ENCODE assay signal across 9 cellular contexts in genomic region chr9:1869843-1870242, GRCh38.
A peak's percentile ranks its signal among the peaks of the same experiment; 100 is the strongest.
DNase-seq lines count a peak whose midpoint lies in the region; ATAC-seq, FAIRE-seq and TF ChIP-seq lines count a peak whose summit lies in the region.
"Had no signal": no experiment of that assay in that cellular context is flagged by ENCODE, and none has a peak within 500 bp of the region (broad histone marks: within the 10 kb centered on the region; RNA-seq: fewer than 3 reads in every experiment).

No MANE protein-coding gene starts in this region.

- no peak overlapping the region for H3K27ac Mint-ChIP-seq in stimulated activated effector memory CD8-positive, alpha-beta T cell treated with anti-CD3 and anti-CD28 coated beads, Interleukin-12 subunit alpha, Interleukin-12 subunit beta, amount 100 ng/mL, for 72 hours
- H3K27ac Mint-ChIP-seq: activated naive CD8-positive, alpha-beta T cell had no signal

- no peak overlapping the region for H3K4me3 ChIP-seq in fibroblast of mammary gland (ENCODE audit: control insufficient read depth, low read depth, low read length)

- DNase-seq in NCI-H1436 (lab: John Stamatoyannopoulos, UW) (peak; percentile 12), NCI-H1436 treated with DMSO at 0.1 percent for 48 hours (lab: John Stamatoyannopoulos, UW) (no peak), GM19239 (ENCODE audit: insufficient read length, low spot score) (no peak), OCI-M1 (lab: John Stamatoyannopoulos, UW) (peak; percentile 45), fibroblast of mammary gland (ENCODE audit: low read depth) (peak; percentile 12), DMS79 (lab: John Stamatoyannopoulos, UW) (no peak)
- DNase-seq in stimulated activated effector memory CD8-positive, alpha-beta T cell treated with anti-CD3 and anti-CD28 coated beads, Interleukin-12 subunit alpha, Interleukin-12 subunit beta, amount 100 ng/mL, for 72 hours (ENCODE audit: low spot score in 2 of 2) = peak in 1 of 2 donors; percentile 60

- FAIRE-seq in GM19239 (lab: Jason Lieb, UNC) = peak; percentile 80

- peaks cover 5% of the 10 kb centered on the region for H3K4me1 Mint-ChIP-seq in stimulated activated effector memory CD8-positive, alpha-beta T cell treated with anti-CD3 and anti-CD28 coated beads, Interleukin-12 subunit alpha, Interleukin-12 subunit beta, amount 100 ng/mL, for 72 hours

- peak; percentile 79 for ATAC-seq in HG03135 (IDR thresholded peaks at IDR 0.05; ENCODE audit: unreplicated experiment)
- ATAC-seq in stimulated activated effector memory CD8-positive, alpha-beta T cell treated with anti-CD3 and anti-CD28 coated beads, Interleukin-12 subunit alpha, Interleukin-12 subunit beta, amount 100 ng/mL, for 72 hours = peak; percentile 70

- no peak overlapping the region for H3K4me3 Mint-ChIP-seq in stimulated activated effector memory CD8-positive, alpha-beta T cell treated with anti-CD3 and anti-CD28 coated beads, Interleukin-12 subunit alpha, Interleukin-12 subunit beta, amount 100 ng/mL, for 72 hours
- H3K4me3 Mint-ChIP-seq: activated naive CD8-positive, alpha-beta T cell had no signal

- no peaks in the 10 kb centered on the region for H3K9me3 Mint-ChIP-seq in stimulated activated effector memory CD8-positive, alpha-beta T cell treated with anti-CD3 and anti-CD28 coated beads, Interleukin-12 subunit alpha, Interleukin-12 subunit beta, amount 100 ng/mL, for 72 hours

- peak; percentile 36 for TF ChIP-seq CTCF in fibroblast of mammary gland (conservative IDR thresholded peaks at IDR 0.05; ENCODE audit: control insufficient read depth, insufficient read depth, low read depth, low read length)

- no peaks in the 10 kb centered on the region for H3K36me3 Mint-ChIP-seq in stimulated activated effector memory CD8-positive, alpha-beta T cell treated with anti-CD3 and anti-CD28 coated beads, Interleukin-12 subunit alpha, Interleukin-12 subunit beta, amount 100 ng/mL, for 72 hours
- H3K36me3 Mint-ChIP-seq: activated naive CD8-positive, alpha-beta T cell had no signal

Comparison
In these comparisons a context has a peak if more than half of its experiments do, and no peak if none do; other contexts are left out.
1. DNase-seq: peak in NCI-H1436 (single experiment), OCI-M1 (single experiment) and fibroblast of mammary gland (single experiment); none in NCI-H1436 treated with DMSO at 0.1 percent for 48 hours (single experiment), GM19239 (single experiment) and DMS79 (single experiment).